In the genomic region with DNA sequence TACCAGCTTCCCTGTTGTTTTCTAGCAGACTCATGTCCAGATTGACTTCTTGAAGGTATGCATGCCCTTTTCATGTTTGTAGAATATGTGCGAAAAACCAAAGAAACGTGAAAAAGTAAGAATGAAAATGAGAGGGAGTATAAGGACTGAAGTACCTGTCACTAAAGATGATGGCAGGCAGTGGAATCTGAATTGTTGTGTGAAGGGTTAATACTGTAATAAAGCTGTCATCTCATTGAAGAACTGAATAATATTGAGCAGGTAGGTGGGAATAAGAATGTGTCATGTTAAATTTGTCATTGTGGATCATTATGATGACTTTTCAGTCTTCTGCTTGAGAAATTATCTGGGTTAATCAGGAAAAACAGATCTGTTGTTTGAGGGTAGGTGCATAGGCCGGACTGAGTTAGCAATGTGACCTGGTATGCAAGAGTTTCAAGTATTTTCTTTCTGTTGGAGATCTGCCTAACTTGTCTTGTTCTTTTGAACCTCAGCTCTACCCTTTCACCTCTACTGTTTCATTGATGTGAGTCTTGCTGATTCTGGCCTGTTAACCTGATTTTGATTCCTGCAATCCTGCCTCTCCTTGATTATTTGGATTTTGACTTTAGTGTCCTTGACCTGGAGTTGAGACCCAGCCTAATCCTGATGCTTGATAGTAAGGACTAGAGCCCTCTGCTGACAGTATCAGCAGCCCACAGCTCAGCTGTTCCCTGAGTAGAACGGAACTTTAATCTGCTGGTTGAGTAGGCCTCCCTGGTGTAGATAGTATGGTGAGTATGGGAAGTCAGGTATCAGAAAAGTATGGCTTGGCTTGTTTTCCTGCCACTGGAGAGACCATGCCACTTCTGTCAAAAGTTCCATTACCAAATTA, we compare ENCODE assay signal across 29 cellular contexts.
A peak's percentile ranks its signal among the peaks of the same experiment; 100 is the strongest.
DNase-seq lines count a peak whose midpoint lies in the region; ATAC-seq and TF ChIP-seq lines count a peak whose summit lies in the region.
"Had no signal": no experiment of that assay in that cellular context is flagged by ENCODE, and none has a peak within 500 bp of the region (broad histone marks: within the 10 kb centered on the region; RNA-seq: fewer than 3 reads in every experiment).

No MANE protein-coding gene starts in this region.

- H3K27ac ChIP-seq in GM23338 (ENCODE audit: low read depth) (no peak overlapping the region), Panc1 (ENCODE audit: low read length) (no peak overlapping the region), Peyer's patch (no peak overlapping the region), body of pancreas (no peak overlapping the region)
- H3K27ac ChIP-seq: adrenal gland, KMS-11, left ventricle myocardium inferior, neutrophil had no signal

- intact Hi-C loops in Panc1 (cut with micrococcal nuclease; ENCODE audit: unreplicated experiment) (no loop called here), body of pancreas (cut with DNase I) (no loop called here)

- ATAC-seq in GM23338 (peak; percentile 84), Panc1 (no peak), left lobe of liver (peak; percentile 75), body of pancreas (no peak)
- no peak for ATAC-seq in activated CD8-positive, alpha-beta memory T cell treated with anti-CD3 and anti-CD28 coated beads, Interleukin-2, amount 10 ng/mL, durations not matched to agents 7 days and 5 days

- no peaks in the 10 kb centered on the region for H3K4me1 ChIP-seq in GM23338 (ENCODE audit: insufficient read depth)
- H3K4me1 ChIP-seq in Panc1 (ENCODE audit: control insufficient read depth, insufficient read depth, low read length), result no peaks in the 10 kb centered on the region; the same call in 1 of the 2 replicates
- H3K4me1 ChIP-seq in Peyer's patch, result no peaks in the 10 kb centered on the region
- no peaks in the 10 kb centered on the region for H3K4me1 ChIP-seq in body of pancreas
- H3K4me1 ChIP-seq: HAP-1 had no signal

- no peaks in the 10 kb centered on the region for H3F3A ChIP-seq in GM23338 (replicated peaks; ENCODE audit: low read depth)

- H3K4me3 ChIP-seq in GM23338 (no peak overlapping the region), Panc1 (ENCODE audit: low read depth in 2 of 2, low read length in 2 of 2) (no peak overlapping the region), choroid plexus epithelial cell (ENCODE audit: low read depth, low read length) (no peak overlapping the region), Peyer's patch (no peak overlapping the region), body of pancreas (no peak overlapping the region)
- H3K4me3 ChIP-seq: adrenal gland, HAP-1, left ventricle myocardium inferior had no signal

- H3K36me3 Mint-ChIP-seq in GM23338 (ENCODE audit: low read depth), result peaks cover 10% of the 10 kb centered on the region
- peaks cover 35% of the 10 kb centered on the region for H3K36me3 Mint-ChIP-seq in activated CD8-positive, alpha-beta memory T cell treated with anti-CD3 and anti-CD28 coated beads, Interleukin-2, amount 10 ng/mL, durations not matched to agents 7 days and 5 days

- 0 out of 3 replicates have a peak, but pooled peaks cover 3% of the 10 kb centered on the region for H3K9me3 Mint-ChIP-seq in GM23338
- H3K9me3 Mint-ChIP-seq in activated CD8-positive, alpha-beta memory T cell treated with anti-CD3 and anti-CD28 coated beads, Interleukin-2, amount 10 ng/mL, durations not matched to agents 7 days and 5 days (ENCODE audit: low read depth), result no peaks in the 10 kb centered on the region
- H3K9me3 Mint-ChIP-seq: brain; CD8-positive, alpha-beta memory T cell; mesothelial cell of epicardium; naive B cell had no signal

- H3K36me3 ChIP-seq in GM23338 (ENCODE audit: insufficient read depth), result peaks cover 3% of the 10 kb centered on the region; the same call in 1 of the 2 replicates
- H3K36me3 ChIP-seq in Panc1 (ENCODE audit: control insufficient read depth, insufficient read depth, low read length), result no peaks in the 10 kb centered on the region
- H3K36me3 ChIP-seq in Peyer's patch, result peaks cover 0 to 5% (median 0%) of the 10 kb centered on the region in 3 donors
- peaks cover 0 to 2% of the 10 kb centered on the region in 2 donors for H3K36me3 ChIP-seq in body of pancreas (replicated peaks in 1 of 2; ENCODE audit: insufficient read depth in 1 of 2, low read depth in 2 of 2)
- H3K36me3 ChIP-seq: adrenal gland had no signal

- H3K27me3 ChIP-seq in GM23338 (ENCODE audit: insufficient read depth), result no peaks in the 10 kb centered on the region
- no peaks in the 10 kb centered on the region for H3K27me3 ChIP-seq in Panc1 (ENCODE audit: control insufficient read depth, insufficient read depth, low read length)
- H3K27me3 ChIP-seq in Peyer's patch, result no peaks in the 10 kb centered on the region
- H3K27me3 ChIP-seq in body of pancreas, result no peaks in the 10 kb centered on the region
- H3K27me3 ChIP-seq: adrenal gland, neutrophil had no signal

- peaks cover 20% of the 10 kb centered on the region for H3K79me2 ChIP-seq in GM23338 (replicated peaks; ENCODE audit: insufficient read depth)

- no peaks in the 10 kb centered on the region for H3K27me3 Mint-ChIP-seq in GM23338 (ENCODE audit: insufficient read depth, low read depth, poor library complexity)
- no peaks in the 10 kb centered on the region for H3K27me3 Mint-ChIP-seq in activated CD8-positive, alpha-beta memory T cell treated with anti-CD3 and anti-CD28 coated beads, Interleukin-2, amount 10 ng/mL, durations not matched to agents 7 days and 5 days
- H3K27me3 Mint-ChIP-seq: brain; CD8-positive, alpha-beta memory T cell; naive B cell had no signal

- in situ Hi-C loops in Panc1 (cut with HindIII; ENCODE audit: low pct_unique_long_range_greater_than_20kb, low sequenced_read_pairs), result no loop called here

- no peak overlapping the region for H3K27ac Mint-ChIP-seq in GM23338
- H3K27ac Mint-ChIP-seq in activated CD8-positive, alpha-beta memory T cell treated with anti-CD3 and anti-CD28 coated beads, Interleukin-2, amount 10 ng/mL, durations not matched to agents 7 days and 5 days, result no peak overlapping the region
- H3K27ac Mint-ChIP-seq: mesothelial cell of epicardium had no signal

- no peak overlapping the region for H3K4me3 Mint-ChIP-seq in GM23338
- no peak overlapping the region for H3K4me3 Mint-ChIP-seq in activated CD8-positive, alpha-beta memory T cell treated with anti-CD3 and anti-CD28 coated beads, Interleukin-2, amount 10 ng/mL, durations not matched to agents 7 days and 5 days
- H3K4me3 Mint-ChIP-seq: brain; CD8-positive, alpha-beta memory T cell; mesothelial cell of epicardium; naive B cell had no signal

- CTCF ChIA-PET in Panc1 (lab: Charles Lee), result no interaction called here
- CTCF ChIA-PET in activated CD8-positive, alpha-beta memory T cell treated with anti-CD3 and anti-CD28 coated beads, Interleukin-2, amount 10 ng/mL, durations not matched to agents 7 days and 5 days (lab: Charles Lee), result no interaction called here

- H4K20me1 ChIP-seq in GM23338 (replicated peaks; ENCODE audit: insufficient read depth), result peaks cover 8% of the 10 kb centered on the region; the same call in 1 of the 2 replicates

- TF ChIP-seq POLR2A in Peyer's patch (IDR thresholded peaks at IDR 0.05) (no peak), body of pancreas (IDR thresholded peaks at IDR 0.05) (no peak)

- DNase-seq in GM23338 (ENCODE audit: low spot score) (peak; percentile 35), Panc1 (ENCODE audit: low read depth, low spot score) (no peak), choroid plexus epithelial cell (ENCODE audit: low read depth) (peak; percentile 11), left lobe of liver (ENCODE audit: low spot score) (no peak), Peyer's patch (no peak), T-helper 1 cell (no peak), body of pancreas (no peak)
- DNase-seq in activated CD8-positive, alpha-beta memory T cell treated with anti-CD3 and anti-CD28 coated beads, Interleukin-2, amount 10 ng/mL, durations not matched to agents 7 days and 5 days, result no peak
- DNase-seq: ACHN; activated gamma-delta T cell treated with Interleukin-2 at 50 U/mL for 16 hours; activated T-cell treated with anti-CD3 and anti-CD28 coated beads, Interleukin-2, amount 50 U/mL, for 48 hours; adrenal gland; CD8-positive, alpha-beta memory T cell; hypothalamus; left ventricle myocardium inferior; naive B cell; NCI-H1417; NCI-H2081; NCI-H2227 treated with DMSO at 0.1 percent for 48 hours; NCI-H526 treated with DMSO at 0.1 percent for 48 hours; SIG-M5; stimulated activated CD4-positive, alpha-beta T cell treated with anti-CD3 and anti-CD28 coated beads, Interleukin-15, amount 100 ng/mL, for 24 hours; stimulated activated CD4-positive, alpha-beta T cell treated with anti-CD3 and anti-CD28 coated beads, Interleukin-4, amount 100 ng/mL, for 4 hours; T1000 had no signal

- H3K9me2 ChIP-seq in GM23338 (ENCODE audit: insufficient read depth), result no peaks in the 10 kb centered on the region

- TF ChIP-seq CTCF in GM23338 (conservative IDR thresholded peaks at IDR 0.05; ENCODE audit: low read depth in 2 of 2) (peak; percentile 40 to 59), Panc1 (IDR thresholded peaks at IDR 0.05) (peak; percentile 23; the same call in 1 of the 2 replicates), choroid plexus epithelial cell (conservative IDR thresholded peaks at IDR 0.05; ENCODE audit: low read depth, low read length) (peak; percentile 29), Peyer's patch (IDR thresholded peaks at IDR 0.05) (no peak), body of pancreas (IDR thresholded peaks at IDR 0.05) (no peak)

- H3K4me1 Mint-ChIP-seq in GM23338, result peaks cover 18% of the 10 kb centered on the region; the same call in 2 of the 3 replicates
- H3K4me1 Mint-ChIP-seq in activated CD8-positive, alpha-beta memory T cell treated with anti-CD3 and anti-CD28 coated beads, Interleukin-2, amount 10 ng/mL, durations not matched to agents 7 days and 5 days, result peaks cover 20% of the 10 kb centered on the region
- H3K4me1 Mint-ChIP-seq: mesothelial cell of epicardium had no signal

- H3K4me2 ChIP-seq in GM23338, result no peak overlapping the region
- H3K4me2 ChIP-seq: KMS-11 had no signal

- no peak overlapping the region for H2AFZ ChIP-seq in GM23338

- POLR2A ChIA-PET in Panc1 (lab: Charles Lee), result no interaction called here

- H3K9me3 ChIP-seq in Panc1 (ENCODE audit: control insufficient read depth, insufficient read depth, low read depth, low read length), result no peaks in the 10 kb centered on the region
- no peaks in the 10 kb centered on the region for H3K9me3 ChIP-seq in Peyer's patch
- no peaks in the 10 kb centered on the region for H3K9me3 ChIP-seq in body of pancreas
- H3K9me3 ChIP-seq: adrenal gland, HAP-1, left ventricle myocardium inferior, neutrophil had no signal

- BruUV-seq in Panc1 (replicated peaks; lab: Mats Ljungman, UMichigan), result no TSS peak

- WGBS in body of pancreas, 2 donors, result 86 to 87% methylated on average over 4 of the region's 4 CpGs

TF ChIP-seq in GM23338, 12 proteins besides CTCF, POLR2A, EP300 and RAD21 (continues in another document):
- TF ChIP-seq EZH2 (IDR thresholded peaks at IDR 0.05; ENCODE audit: low read depth, unreplicated experiment), result no peak
- TF ChIP-seq CREB1 (CRISPR knock-in tag; IDR thresholded peaks at IDR 0.05; ENCODE audit: low read depth), result no peak
- no peak for TF ChIP-seq ZNF331 (CRISPR knock-in tag; IDR thresholded peaks at IDR 0.05; ENCODE audit: low read depth)
- TF ChIP-seq STAT1 (IDR thresholded peaks at IDR 0.05; ENCODE audit: unreplicated experiment), result no peak
- no peak for TF ChIP-seq ZNF114 (CRISPR knock-in tag; IDR thresholded peaks at IDR 0.05)

Comparison
In these comparisons a context has a peak if more than half of its experiments do, and no peak if none do; other contexts are left out.
1. ATAC-seq: peak in GM23338 (single experiment) and left lobe of liver (single experiment); none in Panc1 (single experiment), activated CD8-positive, alpha-beta memory T cell treated with anti-CD3 and anti-CD28 coated beads, Interleukin-2, amount 10 ng/mL, durations not matched to agents 7 days and 5 days (single experiment) and body of pancreas (single experiment).
2. DNase-seq: peak in GM23338 (single experiment) and choroid plexus epithelial cell (single experiment); none in Panc1 (single experiment), left lobe of liver (single experiment), Peyer's patch (0 of 3), activated CD8-positive, alpha-beta memory T cell treated with anti-CD3 and anti-CD28 coated beads, Interleukin-2, amount 10 ng/mL, durations not matched to agents 7 days and 5 days (single experiment), T-helper 1 cell (0 of 5) and body of pancreas (0 of 4).
3. CTCF ChIP-seq: peak in GM23338 (2 of 2), Panc1 (single experiment) and choroid plexus epithelial cell (single experiment); none in Peyer's patch (0 of 6) and body of pancreas (0 of 7).